ENCODE assay signal across 13 cellular contexts in genomic region chr1:22790232-22791008, GRCh38.
DNase-seq lines count a peak whose midpoint lies in the region; ATAC-seq, FAIRE-seq and TF ChIP-seq lines count a peak whose summit lies in the region.
"Had no signal": no experiment of that assay in that cellular context is flagged by ENCODE, and none has a peak within 500 bp of the region (broad histone marks: within the 10 kb centered on the region; RNA-seq: fewer than 3 reads in every experiment).

No MANE protein-coding gene starts in this region.

- no peak for TF ChIP-seq EP300 in H1 (IDR thresholded peaks at IDR 0.05; ENCODE audit: borderline replicate concordance in 1 of 2, low read depth in 2 of 2, low read length in 2 of 2)

- H3K27me3 ChIP-seq in Caco-2 (replicated peaks; ENCODE audit: control insufficient read depth, insufficient read depth, low read length) (no peaks in the 10 kb centered on the region), H1 (replicated peaks in 1 of 4; ENCODE audit: control insufficient read depth in 3 of 4, extremely low read depth in 1 of 4, insufficient read depth in 3 of 4, low read length in 3 of 4) (no peaks in the 10 kb centered on the region)
- H3K27me3 ChIP-seq: SJCRH30 had no signal

- no peak for TF ChIP-seq RAD21 in H1 (IDR thresholded peaks at IDR 0.05 in 1 of 2, conservative IDR thresholded peaks at IDR 0.05 in 1 of 2; ENCODE audit: low read depth in 2 of 2, low read length in 2 of 2)

- CTCF ChIA-PET in Caco-2 (lab: Charles Lee) (interaction anchor here (1.9 kb wide), 1 partner anchor 71 kb away, joined by 7 read pairs; no protein-coding TSS in a partner anchor), H1 (lab: Charles Lee; ENCODE audit: partially characterized antibody) (interaction anchor here (0.6 to 1.8 kb wide), 10 partner anchors 8 to 98 kb away, joined by 3 to 5 read pairs (median 3); no protein-coding TSS in a partner anchor)

- peak overlapping the region; percentile 45 for H3K27ac Mint-ChIP-seq in Caco-2 (ENCODE audit: unreplicated experiment)
- H3K27ac Mint-ChIP-seq in mesothelial cell of epicardium, result peak overlapping the region; percentile 89
- H3K27ac Mint-ChIP-seq: activated T-helper 17 cell treated with anti-CD3 and anti-CD28 coated beads, Interleukin-2, amount 50 U/mL, for 72 hours had no signal

- TF ChIP-seq POLR2A in H1 (IDR thresholded peaks at IDR 0.05; ENCODE audit: control extremely low read depth in 1 of 2, low read depth in 2 of 2, low read length in 2 of 2), result no peak

- no peaks in the 10 kb centered on the region; the same call in 1 of the 2 replicates for H3K23me2 ChIP-seq in H1 (ENCODE audit: low read depth, low read length)

- no peak for DNase-seq in Caco-2
- peak; percentile 32 for DNase-seq in NCI-H146 treated with DMSO at 0.1 percent for 48 hours (lab: John Stamatoyannopoulos, UW; ENCODE audit: unreplicated experiment)
- no peak for DNase-seq in H1 (ENCODE audit: low read depth in 1 of 2, low spot score in 2 of 2)
- DNase-seq in mesothelial cell of epicardium (ENCODE audit: low spot score in 2 of 2, unreplicated experiment in 2 of 2), result no peak
- no peak for DNase-seq in medulla oblongata (ENCODE audit: extremely low spot score)
- DNase-seq in CD1c-positive myeloid dendritic cell (ENCODE audit: extremely low spot score), result no peak
- DNase-seq: activated CD8-positive, alpha-beta memory T cell treated with anti-CD3 and anti-CD28 coated beads for 24 hours; amygdala; cortex of kidney; SJCRH30 had no signal

- H3K4me1 Mint-ChIP-seq in Caco-2 (ENCODE audit: low read depth, unreplicated experiment) (peaks cover 25% of the 10 kb centered on the region), mesothelial cell of epicardium (peaks cover 69% of the 10 kb centered on the region)
- H3K4me1 Mint-ChIP-seq: activated T-helper 17 cell treated with anti-CD3 and anti-CD28 coated beads, Interleukin-2, amount 50 U/mL, for 72 hours had no signal

- H3K27me3 Mint-ChIP-seq in Caco-2 (ENCODE audit: insufficient read depth, unreplicated experiment) (no peaks in the 10 kb centered on the region), mesothelial cell of epicardium (ENCODE audit: low read depth) (no peaks in the 10 kb centered on the region)

- no peak overlapping the region for H3K56ac ChIP-seq in H1 (replicated peaks; ENCODE audit: insufficient read length, low read depth, low read length)

- no peak overlapping the region for H3K23ac ChIP-seq in H1 (ENCODE audit: insufficient read length)

- no peak overlapping the region; the same call in 1 of the 2 replicates for H2BK5ac ChIP-seq in H1 (ENCODE audit: low read depth, low read length)

- H2BK15ac ChIP-seq in H1 (ENCODE audit: low read length), result 0 out of 2 replicates have a peak overlapping the region, but pooled peaks have one; percentile 19

- no peak overlapping the region for H3K14ac ChIP-seq in H1 (ENCODE audit: insufficient read length)

- H3K4me1 ChIP-seq in Caco-2 (peaks cover 16% of the 10 kb centered on the region; the same call in 1 of the 2 replicates), H1 (replicated peaks in 1 of 4; ENCODE audit: control insufficient read depth in 3 of 4, insufficient read depth in 4 of 4, low read length in 3 of 4) (peaks cover 0 to 23% (median 10%) of the 10 kb centered on the region in 4 experiments; a peak in 6 of 7 replicates)

- H3K9ac ChIP-seq in H1 (replicated peaks in 1 of 4; ENCODE audit: extremely low read depth in 1 of 4, low read depth in 3 of 4, low read length in 3 of 4), result peak overlapping the region in 1 of 4 experiments; percentile 3; a peak in 1 of 7 replicates

- H3K9me3 ChIP-seq in Caco-2 (no peaks in the 10 kb centered on the region), H1 (ENCODE audit: insufficient read depth in 2 of 2, low read depth in 1 of 2, low read length in 1 of 2) (no peaks in the 10 kb centered on the region)
- H3K9me3 ChIP-seq: SJCRH30 had no signal

- no peak overlapping the region for H2BK120ac ChIP-seq in H1 (replicated peaks; ENCODE audit: low read depth, low read length)

- no peak for FAIRE-seq in H1 (lab: Jason Lieb, UNC)

- TF ChIP-seq CTCF in Caco-2 (IDR thresholded peaks at IDR 0.05; ENCODE audit: insufficient read depth in 1 of 2, low read depth in 1 of 2, low read length in 1 of 2, severe bottlenecking in 1 of 2, unreplicated experiment in 1 of 2), result no peak
- no peak for TF ChIP-seq CTCF in H1 (IDR thresholded peaks at IDR 0.05; ENCODE audit: control extremely low read depth in 1 of 3, insufficient read depth in 1 of 3, low read depth in 1 of 3, low read length in 3 of 3)
- TF ChIP-seq CTCF in mesothelial cell of epicardium (IDR thresholded peaks at IDR 0.05; ENCODE audit: unreplicated experiment), result no peak

- no peaks in the 10 kb centered on the region for H3K9me3 Mint-ChIP-seq in Caco-2 (ENCODE audit: unreplicated experiment)
- H3K9me3 Mint-ChIP-seq in mesothelial cell of epicardium, result no peaks in the 10 kb centered on the region
- H3K9me3 Mint-ChIP-seq: activated T-helper 17 cell treated with anti-CD3 and anti-CD28 coated beads, Interleukin-2, amount 50 U/mL, for 72 hours had no signal

- peak overlapping the region; percentile 44 for H4K91ac ChIP-seq in H1 (replicated peaks; ENCODE audit: insufficient read length, low read length)

- H3K36me3 ChIP-seq in Caco-2 (ENCODE audit: control insufficient read depth, insufficient read depth, low read length) (no peaks in the 10 kb centered on the region; the same call in 1 of the 2 replicates), H1 (ENCODE audit: control insufficient read depth in 2 of 4, insufficient read depth in 4 of 4, low read length in 3 of 4) (no peaks in the 10 kb centered on the region)
- H3K36me3 ChIP-seq: SJCRH30 had no signal

- H3K79me1 ChIP-seq in H1 (ENCODE audit: low read depth, low read length), result no peaks in the 10 kb centered on the region

- 84% methylated on average over 13 of the region's 13 CpGs; no CpG with 5 or more reads in 1 of the 2 experiments for WGBS in H1 (ENCODE audit: extremely low coverage in 1 of 2, insufficient coverage in 1 of 2, insufficient read length in 1 of 2, insufficient replicate concordance in 2 of 2, low coverage in 1 of 2, low lambda C conversion rate in 2 of 2, missing lambda C conversion rate in 1 of 2), 2 experiments

- no peak overlapping the region; the same call in 1 of the 2 replicates for H4K8ac ChIP-seq in H1 (ENCODE audit: extremely low read depth, insufficient read depth, low read length)

- ATAC-seq in GM21786 (IDR thresholded peaks at IDR 0.05; ENCODE audit: unreplicated experiment), result no peak
- no peak for ATAC-seq in GM18907 (IDR thresholded peaks at IDR 0.05; ENCODE audit: unreplicated experiment)
- ATAC-seq: activated T-helper 17 cell treated with anti-CD3 and anti-CD28 coated beads, Interleukin-2, amount 50 U/mL, for 72 hours had no signal

- no peak overlapping the region for H3K18ac ChIP-seq in H1 (ENCODE audit: extremely low read depth, low read length)

- peak overlapping the region; percentile 60; the same call in 1 of the 2 replicates for H2BK12ac ChIP-seq in H1 (ENCODE audit: low read depth, low read length)

- no peaks in the 10 kb centered on the region for H3K79me2 ChIP-seq in H1 (ENCODE audit: control insufficient read depth in 1 of 2, insufficient read depth in 2 of 2, low read length in 2 of 2)

- H3K4me3 Mint-ChIP-seq in Caco-2 (ENCODE audit: unreplicated experiment) (no peak overlapping the region), mesothelial cell of epicardium (no peak overlapping the region)
- H3K4me3 Mint-ChIP-seq: activated T-helper 17 cell treated with anti-CD3 and anti-CD28 coated beads, Interleukin-2, amount 50 U/mL, for 72 hours had no signal

- intact Hi-C loops in Caco-2 (cut with micrococcal nuclease; ENCODE audit: unreplicated experiment), result loop anchor here (1.0 to 5.0 kb wide), 3 partner anchors 40 to 88 kb away; no protein-coding TSS in a partner anchor

- POLR2A ChIA-PET in Caco-2 (lab: Charles Lee) (no interaction called here), H1 (lab: Charles Lee; ENCODE audit: partially characterized antibody) (interaction anchor here (0.9 to 1.1 kb wide), 3 partner anchors 24 to 81 kb away, joined by 3 read pairs; no protein-coding TSS in a partner anchor)

- H3K36me3 Mint-ChIP-seq in Caco-2 (ENCODE audit: insufficient read depth, unreplicated experiment), result peaks cover 9% of the 10 kb centered on the region
- H3K36me3 Mint-ChIP-seq in mesothelial cell of epicardium, result peaks cover 2% of the 10 kb centered on the region

- 0 out of 2 replicates have a peak overlapping the region, but pooled peaks have one; percentile 32 for H2AK5ac ChIP-seq in H1 (ENCODE audit: low read depth, low read length)

- H3K4me2 ChIP-seq in H1 (ENCODE audit: insufficient read depth in 1 of 2, low read depth in 2 of 2, low read length in 2 of 2), result no peak overlapping the region

- H3K4ac ChIP-seq in H1 (replicated peaks; ENCODE audit: insufficient read length, low read depth, low read length), result no peak overlapping the region

- H4K20me1 ChIP-seq in H1 (replicated peaks in 1 of 2; ENCODE audit: control insufficient read depth in 1 of 2, insufficient read depth in 2 of 2, low read length in 2 of 2), result no peaks in the 10 kb centered on the region

- H2BK20ac ChIP-seq in H1 (ENCODE audit: low read length), result no peak overlapping the region

- H2AFZ ChIP-seq in H1 (ENCODE audit: low read length), result no peak overlapping the region

- no peak overlapping the region for H3K4me3 ChIP-seq in Caco-2 (ENCODE audit: low read depth, low read length)
- H3K4me3 ChIP-seq in H1 (ENCODE audit: extremely low read depth in 1 of 4, insufficient read depth in 2 of 4, low read depth in 3 of 4, low read length in 4 of 4), result no peak overlapping the region
- H3K4me3 ChIP-seq: SJCRH30 had no signal

- H3K27ac ChIP-seq in H1 (ENCODE audit: low read depth, low read length), result no peak overlapping the region
- H3K27ac ChIP-seq: SJCRH30 had no signal

- no peak overlapping the region for H4K5ac ChIP-seq in H1 (ENCODE audit: insufficient read length, low read depth, low read length)

- no TSS peak for BruUV-seq in Caco-2 (replicated peaks; lab: Mats Ljungman, UMichigan)

TF ChIP-seq in H1, 55 proteins besides CTCF, POLR2A, EP300 and RAD21 (continues in another document):
- TF ChIP-seq KDM4A (IDR thresholded peaks at IDR 0.05; ENCODE audit: low read depth, low read length, severe bottlenecking), result no peak
- no peak for TF ChIP-seq JUND (IDR thresholded peaks at IDR 0.05; ENCODE audit: low read length)
- no peak for TF ChIP-seq RNF2 (IDR thresholded peaks at IDR 0.05; ENCODE audit: borderline replicate concordance, low read depth, low read length, missing control alignments, poor library complexity, severe bottlenecking)
- no peak for TF ChIP-seq RBBP5 (IDR thresholded peaks at IDR 0.05; ENCODE audit: borderline replicate concordance, low read depth, low read length)
- no peak for TF ChIP-seq EZH2 (IDR thresholded peaks at IDR 0.05; ENCODE audit: low read depth, low read length, severe bottlenecking)
- TF ChIP-seq SP4 (IDR thresholded peaks at IDR 0.05; ENCODE audit: low read length), result no peak
- no peak for TF ChIP-seq BACH1 (IDR thresholded peaks at IDR 0.05; ENCODE audit: low read length)
- TF ChIP-seq SIX5 (IDR thresholded peaks at IDR 0.05; ENCODE audit: low read depth, low read length), result no peak
- TF ChIP-seq KDM1A (IDR thresholded peaks at IDR 0.05; ENCODE audit: borderline replicate concordance, low read length), result no peak
- no peak for TF ChIP-seq GTF2F1 (IDR thresholded peaks at IDR 0.05; ENCODE audit: borderline replicate concordance, low read depth, low read length)
